In genomic region chr12:82627799-82628198, GRCh38 we compare ENCODE assay signal across 8 cellular contexts. TPM values are rescaled to one million over a fixed set of nuclear protein-coding genes. Genes with fewer than 3 reads are reported as not detected.
DNase-seq lines count a peak whose midpoint lies in the region; ATAC-seq, FAIRE-seq and TF ChIP-seq lines count a peak whose summit lies in the region.

No MANE protein-coding gene starts in this region.

- H3K4me1 Mint-ChIP-seq in nephron (no peaks in the 10 kb centered on the region), immature natural killer cell (no peaks in the 10 kb centered on the region)

- no peaks in the 10 kb centered on the region for H3K79me2 ChIP-seq in GM12878 (ENCODE audit: control insufficient read depth, insufficient read depth, low read length)

- TF ChIP-seq RAD21 in GM12878 (IDR thresholded peaks at IDR 0.05; ENCODE audit: insufficient read depth, low read depth, low read length): peak; percentile 81

- no peaks in the 10 kb centered on the region for H3K4me1 ChIP-seq in GM12878 (ENCODE audit: control insufficient read depth, insufficient read depth, low read length)

- FAIRE-seq in GM12878 (lab: Jason Lieb, UNC): no peak

- CTCF ChIA-PET in GM12878 (lab: Yijun Ruan, JAX): interaction anchor here (0.9 to 6.4 kb wide), 15 partner anchors 8 to 267 kb away, joined by 3 to 55 read pairs (median 5); no protein-coding TSS in a partner anchor

- no peak overlapping the region for H2AFZ ChIP-seq in GM12878 (ENCODE audit: control insufficient read depth, low read depth, low read length)

- no peak overlapping the region for H3K9ac ChIP-seq in GM12878 (ENCODE audit: control insufficient read depth, insufficient read depth, low read length)

- no peaks in the 10 kb centered on the region for H4K20me1 ChIP-seq in GM12878 (ENCODE audit: control insufficient read depth, insufficient read depth)

- H3K4me2 ChIP-seq in GM12878 (ENCODE audit: control insufficient read depth, insufficient read depth): no peak overlapping the region

- 31% methylated on average over 7 of the region's 7 CpGs for WGBS in GM12878 (ENCODE audit: insufficient coverage, insufficient replicate concordance, low lambda C conversion rate, missing lambda C conversion rate)

- H3K9me3 Mint-ChIP-seq in nephron (peaks cover 11% of the 10 kb centered on the region), immature natural killer cell (peaks cover 0 to 12% (median 9%) of the 10 kb centered on the region in 6 donors)

- no peaks in the 10 kb centered on the region for H3K9me3 ChIP-seq in GM12878 (replicated peaks; ENCODE audit: control insufficient read depth, insufficient read depth, low read length)

- no peak overlapping the region for H3K4me3 ChIP-seq in GM12878

- in situ Hi-C loops in ACHN (cut with HindIII; ENCODE audit: low pct_ligation_motif_present, low pct_unique_long_range_greater_than_20kb, low sequenced_read_pairs): no loop called here
- in situ Hi-C loops in GM12878 (cut with MboI): loop anchor here (5.0 kb wide), 1 partner anchor 100 kb away; no protein-coding TSS in a partner anchor

- intact Hi-C loops in GM12878 (cut with micrococcal nuclease; ENCODE audit: unreplicated experiment): loop anchor here (1.0 to 5.0 kb wide), 2 partner anchors 100 to 245 kb away; no protein-coding TSS in a partner anchor

- TF ChIP-seq EP300 in GM12878 (IDR thresholded peaks at IDR 0.05; ENCODE audit: borderline replicate concordance in 1 of 2, control insufficient read depth in 1 of 2, low read depth in 2 of 2, low read length in 2 of 2): no peak

- H3K27ac Mint-ChIP-seq in nephron: no peak overlapping the region
- no peak overlapping the region for H3K27ac Mint-ChIP-seq in immature natural killer cell

- H3K36me3 Mint-ChIP-seq in nephron (ENCODE audit: low read depth) (no peaks in the 10 kb centered on the region), immature natural killer cell (no peaks in the 10 kb centered on the region)

- H3K27me3 Mint-ChIP-seq in nephron (ENCODE audit: low read depth) (no peaks in the 10 kb centered on the region), immature natural killer cell (ENCODE audit: low read depth in 3 of 3) (no peaks in the 10 kb centered on the region)

- H3K4me3 Mint-ChIP-seq in nephron (no peak overlapping the region), immature natural killer cell (no peak overlapping the region)

- H3K27ac ChIP-seq in GM12878 (ENCODE audit: control insufficient read depth, insufficient read depth): no peak overlapping the region

- no peaks in the 10 kb centered on the region for H3K36me3 ChIP-seq in GM12878 (ENCODE audit: control insufficient read depth in 2 of 2, insufficient read depth in 2 of 2, low read length in 1 of 2)

- RAD21 ChIA-PET in GM12878 (lab: Charles Lee; ENCODE audit: unreplicated experiment): interaction anchor here (0.6 to 3.2 kb wide), 5 partner anchors 31 to 515 kb away, joined by 3 to 38 read pairs (median 5); partner anchors contain the start of gene TMTC2

- peak; percentile 60 for ATAC-seq in GM18861 (IDR thresholded peaks at IDR 0.05; ENCODE audit: unreplicated experiment)
- ATAC-seq in GM12878: peak; percentile 81
- no peak for ATAC-seq in HG02623 (IDR thresholded peaks at IDR 0.05; ENCODE audit: unreplicated experiment)

- no TSS peak for BruUV-seq in GM12878 (replicated peaks; lab: Mats Ljungman, UMichigan)

- DNase-seq in ACHN: peak; percentile 76
- no peak for DNase-seq in GM12878 (ENCODE audit: low read depth, low spot score)
- DNase-seq in cortex of kidney (lab: John Stamatoyannopoulos, UW): no peak
- DNase-seq in immature natural killer cell: no peak

- POLR2A ChIA-PET in GM12878 (lab: Charles Lee): interaction anchor here (1.3 kb wide), 1 partner anchor 104 kb away, joined by 6 read pairs; no protein-coding TSS in a partner anchor

- no peaks in the 10 kb centered on the region for H3K27me3 ChIP-seq in GM12878 (replicated peaks in 1 of 2; ENCODE audit: control insufficient read depth in 2 of 2, insufficient read depth in 2 of 2, low read length in 1 of 2)

- SMC1A ChIA-PET in GM12878 (lab: Charles Lee; ENCODE audit: uncharacterized antibody, unreplicated experiment): interaction anchor here (1.1 to 7.9 kb wide), 9 partner anchors 10 to 243 kb away, joined by 3 to 78 read pairs (median 8); no protein-coding TSS in a partner anchor

- no peak for TF ChIP-seq POLR2A in GM12878 (IDR thresholded peaks at IDR 0.05; ENCODE audit: low read depth, low read length)

- peak; percentile 76 for TF ChIP-seq CTCF in LNCAP (IDR thresholded peaks at IDR 0.05)
- peak; percentile 40 to 65 (median 43); a peak in 4 of 6 replicates for TF ChIP-seq CTCF in GM12878 (IDR thresholded peaks at IDR 0.05 in 2 of 3, conservative IDR thresholded peaks at IDR 0.05 in 1 of 3; ENCODE audit: control insufficient read depth in 2 of 3, extremely low read depth in 1 of 3, insufficient read depth in 1 of 3, low read depth in 3 of 3, low read length in 3 of 3)
- peak; percentile 49 to 61 (median 49) for TF ChIP-seq CTCF in nephron (IDR thresholded peaks at IDR 0.05; ENCODE audit: unreplicated experiment in 3 of 3)

TF ChIP-seq in GM12878, 131 proteins besides CTCF, POLR2A, EP300 and RAD21:
- no peak for TF ChIP-seq SPI1 (IDR thresholded peaks at IDR 0.05; ENCODE audit: borderline replicate concordance, insufficient read depth, low read depth, low read length)
- TF ChIP-seq SMC3 (IDR thresholded peaks at IDR 0.05; ENCODE audit: borderline replicate concordance, low read length): peak; percentile 86; the same call in 1 of the 2 replicates

RNA-seq across cellular contexts. Expression of gene TMTC2, which starts 58.9 kb away (rescaled TPM):
- total RNA-seq in GM12878 (2013; cell fraction: nucleolus; rRNA removed): 56.9 and 65.0 TPM in 2 replicates
- 2.3 and 3.0 TPM in 2 replicates for total RNA-seq in GM12878 (2014; rRNA removed)
- 1.4 and 2.0 TPM in 2 replicates for total RNA-seq in GM12878 (2014; rRNA removed; fragmentation: Illumina TruSeq; extraction: Trizol)
- 1.9 and 2.1 TPM in 2 replicates for total RNA-seq in GM12878 (2021)
- 2.6 TPM for polyA plus RNA-seq in GM12878 (2011; ENCODE audit: low read depth)
- 9.7 and 10.7 TPM in 2 replicates for polyA plus RNA-seq in GM12878 (2011; rRNA removed)
- 6.8 and 8.6 TPM in 2 replicates for polyA plus RNA-seq in GM12878 (2011; cell fraction: cytosol; rRNA removed)
- polyA plus RNA-seq in GM12878 (2011; cell fraction: nucleus; rRNA removed): 27.2 and 30.2 TPM in 2 replicates
- 2.9 and 3.5 TPM in 2 replicates for polyA plus RNA-seq in GM12878 (2012)
- polyA plus RNA-seq in GM12878 (2014; fragmentation: Illumina TruSeq; extraction: Trizol): 0.93 and 1.0 TPM in 2 replicates
- polyA plus RNA-seq in GM12878 (2014; fragmentation: Nextera tagmentation; extraction: Ambion mirVana): under 1 TPM; 0.16 to 0.22 TPM
- 1.6 and 1.8 TPM in 2 replicates for polyA plus RNA-seq in GM12878 (2014; rRNA removed)
- polyA plus RNA-seq in GM12878 (2016; fragmentation: Nextera tagmentation; extraction: Ambion mirVana): under 1 TPM; 0.14 to 0.40 TPM
- polyA minus RNA-seq in GM12878 (2011; rRNA and poly(A)+ RNA removed): 19.5 and 24.5 TPM in 2 replicates
- 4.1 and 4.4 TPM in 2 replicates for polyA minus RNA-seq in GM12878 (2011; cell fraction: cytosol; rRNA and poly(A)+ RNA removed)
- 30.9 and 51.3 TPM in 2 replicates for polyA minus RNA-seq in GM12878 (2011; cell fraction: nucleus; rRNA and poly(A)+ RNA removed)
- not detected for polyA plus RNA-seq in immature natural killer cell
